ENCODE assay signal across 15 cellular contexts in genomic region chr22:45328822-45329535, GRCh38. TPM values are rescaled to one million over a fixed set of nuclear protein-coding genes. Genes with fewer than 3 reads are reported as not detected.
DNase-seq lines count a peak whose midpoint lies in the region; ATAC-seq lines count a peak whose summit lies in the region.
"Had no signal": no experiment of that assay in that cellular context is flagged by ENCODE, and none has a peak within 500 bp of the region (broad histone marks: within the 10 kb centered on the region; RNA-seq: fewer than 3 reads in every experiment).

No MANE protein-coding gene starts in this region.

- peak overlapping the region; percentile 46 for H3K27ac Mint-ChIP-seq in activated T-cell treated with anti-CD3 and anti-CD28 coated beads, Interleukin-2, amount 50 U/mL, for 72 hours
- peak overlapping the region; percentile 67 for H3K27ac Mint-ChIP-seq in stimulated activated effector memory CD8-positive, alpha-beta T cell treated with anti-CD3 and anti-CD28 coated beads, Interleukin-12 subunit alpha, Interleukin-12 subunit beta, amount 100 ng/mL, for 72 hours

- no peak overlapping the region for H3K4me3 ChIP-seq in SK-N-MC
- H3K4me3 ChIP-seq: SJCRH30, skin epidermis, uterus had no signal

- peaks cover 9 to 22% of the 10 kb centered on the region in 2 donors for H3K36me3 Mint-ChIP-seq in activated T-cell treated with anti-CD3 and anti-CD28 coated beads, Interleukin-2, amount 50 U/mL, for 72 hours (ENCODE audit: insufficient read depth in 2 of 2)
- peaks cover 80% of the 10 kb centered on the region for H3K36me3 Mint-ChIP-seq in stimulated activated effector memory CD8-positive, alpha-beta T cell treated with anti-CD3 and anti-CD28 coated beads, Interleukin-12 subunit alpha, Interleukin-12 subunit beta, amount 100 ng/mL, for 72 hours

- no peak for DNase-seq in activated T-cell treated with anti-CD3 and anti-CD28 coated beads, Interleukin-2, amount 50 U/mL, for 72 hours
- no peak for DNase-seq in activated T-cell treated with anti-CD3 and anti-CD28 coated beads, Interleukin-2, amount 50 U/mL, for 48 hours
- DNase-seq in SK-N-MC (ENCODE audit: low read depth, low spot score) (no peak), left ventricle myocardium superior (no peak)
- DNase-seq in stimulated activated effector memory CD8-positive, alpha-beta T cell treated with anti-CD3 and anti-CD28 coated beads, Interleukin-12 subunit alpha, Interleukin-12 subunit beta, amount 100 ng/mL, for 72 hours (ENCODE audit: low spot score in 2 of 2) = no peak
- DNase-seq in activated effector memory CD4-positive, alpha-beta T cell treated with anti-CD3 and anti-CD28 coated beads, Interleukin-2, amount 50 U/mL, for 16 hours = no peak
- DNase-seq: activated CD4-positive, CD25-positive, alpha-beta regulatory T cell; activated naive CD4-positive, alpha-beta T cell treated with Interleukin-2 at 50 U/mL for 16 hours; SJCRH30; uterus had no signal

- peak overlapping the region; percentile 25; the same call in 1 of the 2 replicates for H3K27ac ChIP-seq in SK-N-MC
- H3K27ac ChIP-seq: SJCRH30, uterus had no signal

- H3K27me3 Mint-ChIP-seq in activated T-cell treated with anti-CD3 and anti-CD28 coated beads, Interleukin-2, amount 50 U/mL, for 72 hours (ENCODE audit: low read depth) = no peaks in the 10 kb centered on the region

- no peak overlapping the region for H3K4me3 Mint-ChIP-seq in activated T-cell treated with anti-CD3 and anti-CD28 coated beads, Interleukin-2, amount 50 U/mL, for 72 hours
- no peak overlapping the region for H3K4me3 Mint-ChIP-seq in stimulated activated effector memory CD8-positive, alpha-beta T cell treated with anti-CD3 and anti-CD28 coated beads, Interleukin-12 subunit alpha, Interleukin-12 subunit beta, amount 100 ng/mL, for 72 hours

- no peak for ATAC-seq in activated T-cell treated with anti-CD3 and anti-CD28 coated beads, Interleukin-2, amount 50 U/mL, for 72 hours (replicated peaks in 1 of 2)
- ATAC-seq in left ventricle myocardium superior = peak; percentile 4
- ATAC-seq in stimulated activated effector memory CD8-positive, alpha-beta T cell treated with anti-CD3 and anti-CD28 coated beads, Interleukin-12 subunit alpha, Interleukin-12 subunit beta, amount 100 ng/mL, for 72 hours = no peak
- no peak for ATAC-seq in HG03442 (IDR thresholded peaks at IDR 0.05; ENCODE audit: unreplicated experiment)
- ATAC-seq in GM19463 (IDR thresholded peaks at IDR 0.05; ENCODE audit: unreplicated experiment) = no peak

- peaks cover 7% of the 10 kb centered on the region for H3K4me1 Mint-ChIP-seq in activated T-cell treated with anti-CD3 and anti-CD28 coated beads, Interleukin-2, amount 50 U/mL, for 72 hours (ENCODE audit: low read depth)
- H3K4me1 Mint-ChIP-seq in stimulated activated effector memory CD8-positive, alpha-beta T cell treated with anti-CD3 and anti-CD28 coated beads, Interleukin-12 subunit alpha, Interleukin-12 subunit beta, amount 100 ng/mL, for 72 hours = peaks cover 22% of the 10 kb centered on the region

- peaks cover 14% of the 10 kb centered on the region for H3K36me3 ChIP-seq in SK-N-MC (ENCODE audit: insufficient read depth, low read length)
- H3K36me3 ChIP-seq: SJCRH30, uterus had no signal

- H3K9me3 Mint-ChIP-seq in activated T-cell treated with anti-CD3 and anti-CD28 coated beads, Interleukin-2, amount 50 U/mL, for 72 hours = no peaks in the 10 kb centered on the region
- no peaks in the 10 kb centered on the region for H3K9me3 Mint-ChIP-seq in stimulated activated effector memory CD8-positive, alpha-beta T cell treated with anti-CD3 and anti-CD28 coated beads, Interleukin-12 subunit alpha, Interleukin-12 subunit beta, amount 100 ng/mL, for 72 hours

- intact Hi-C loops in left ventricle myocardium superior (cut with micrococcal nuclease) = no loop called here

- H3K9me3 ChIP-seq in SK-N-MC (ENCODE audit: low read depth, low read length) = no peaks in the 10 kb centered on the region
- H3K9me3 ChIP-seq: SJCRH30, uterus had no signal

- H3K9ac ChIP-seq in SK-N-MC (ENCODE audit: insufficient read length) = no peak overlapping the region

RNA-seq across cellular contexts. Expression of gene FAM118A, which starts 19.2 kb away (rescaled TPM):
- 100 to 1,000 TPM in 1 of 2 donors, 10 to 100 TPM in 1; 50.1 to 130 TPM for total RNA-seq in activated T-cell treated with anti-CD3 and anti-CD28 coated beads, Interleukin-2, amount 50 U/mL, for 72 hours
- total RNA-seq in left ventricle myocardium superior = 20.7 TPM

RNA-seq across cellular contexts. Expression of gene UPK3A, which starts 44.2 kb away (rescaled TPM):
- total RNA-seq in activated T-cell treated with anti-CD3 and anti-CD28 coated beads, Interleukin-2, amount 50 U/mL, for 72 hours = not detected
- total RNA-seq in left ventricle myocardium superior = 0.25 TPM
- total RNA-seq: cerebellum, Daoy, SJCRH30, uterus had no signal
